In the genomic region with DNA sequence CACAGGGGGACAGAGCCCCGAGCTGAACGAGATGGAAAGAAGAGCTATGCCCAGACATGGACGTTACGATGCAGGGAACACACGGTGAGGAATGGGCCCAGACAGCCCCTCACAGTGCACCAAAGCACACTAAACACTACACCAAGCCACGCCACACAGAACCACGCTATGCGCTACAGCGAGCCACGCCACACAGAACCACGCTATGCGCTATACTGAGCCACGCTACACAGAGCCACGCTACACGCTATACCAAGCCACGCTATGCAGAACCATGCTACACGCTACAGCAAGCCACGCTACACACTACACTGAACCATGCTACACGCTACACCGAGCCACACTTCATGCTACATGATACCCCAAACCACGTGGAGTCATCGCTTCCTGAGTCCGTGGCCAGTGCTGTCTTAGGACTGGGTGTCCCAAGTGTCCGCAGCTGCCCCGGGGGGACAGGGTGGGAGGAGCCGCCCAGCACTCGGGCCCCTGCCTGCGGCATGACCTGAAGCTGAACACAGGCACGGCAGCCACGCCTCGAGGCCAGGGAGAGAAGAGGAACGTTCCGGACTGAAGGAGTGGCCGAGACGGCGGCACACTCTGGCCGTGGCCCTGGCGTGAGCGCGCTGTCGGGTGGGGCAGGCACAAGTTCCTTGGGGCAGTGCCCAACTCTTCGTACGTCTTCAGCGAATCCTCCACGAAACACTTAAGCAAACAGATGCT, we compare ENCODE assay signal across 26 cellular contexts.
"Had no signal": no experiment of that assay in that cellular context is flagged by ENCODE, and none has a peak within 500 bp of the region (broad histone marks: within the 10 kb centered on the region; RNA-seq: fewer than 3 reads in every experiment).

No MANE protein-coding gene starts in this region.

- H3K36me3 ChIP-seq: brain microvascular endothelial cell, ovary, WERI-Rb-1 had no signal

- H3K4me1 ChIP-seq: heart left ventricle, lower lobe of right lung, testis, transverse colon had no signal

- ATAC-seq: left lobe of liver had no signal

- H3K9me3 ChIP-seq: lower lobe of right lung, testis had no signal

- DNase-seq: activated CD4-positive, alpha-beta memory T cell treated with anti-CD3 and anti-CD28 coated beads for 36 hours; activated CD4-positive, alpha-beta T cell treated with anti-CD3 and anti-CD28 coated beads, Interleukin-2, amount 10 ng/mL, durations not matched to agents 24 days and 14 days; activated CD4-positive, CD25-positive, alpha-beta regulatory T cell treated with anti-CD3 and anti-CD28 coated beads, Interleukin-2, amount 50 U/mL, for 72 hours; activated CD8-positive, alpha-beta memory T cell treated with anti-CD3 and anti-CD28 coated beads, Interleukin-2, amount 50 U/mL, for 4 hours; activated effector memory CD4-positive, alpha-beta T cell treated with anti-CD3 and anti-CD28 coated beads, Interleukin-2, amount 50 U/mL, for 16 hours; activated naive CD4-positive, alpha-beta T cell treated with anti-CD3 and anti-CD28 coated beads for 36 hours; activated naive CD8-positive, alpha-beta T cell treated with anti-CD3 and anti-CD28 coated beads, Interleukin-2, amount 10 ng/mL, durations not matched to agents 7 days and 5 days; activated T-cell treated with anti-CD3 and anti-CD28 coated beads, Interleukin-2, amount 50 U/mL, for 1 hour; brain microvascular endothelial cell; central memory CD4-positive, alpha-beta T cell; endodermal cell; foreskin fibroblast; hypothalamus; immature natural killer cell; lower lobe of right lung; mesendoderm; ovary; stimulated activated CD4-positive, alpha-beta T cell treated with anti-CD3 and anti-CD28 coated beads, Interleukin-15, amount 100 ng/mL, for 24 hours; stimulated activated naive CD4-positive, alpha-beta T cell; SW 1271; T-helper 9 cell; testis; transverse colon; WERI-Rb-1 had no signal

- H3K27ac ChIP-seq: brain microvascular endothelial cell, heart left ventricle, lower lobe of right lung, ovary, testis, transverse colon, WERI-Rb-1 had no signal

- H3K4me3 ChIP-seq: heart left ventricle, lower lobe of right lung, ovary, testis, transverse colon had no signal

- H3K27me3 ChIP-seq: brain microvascular endothelial cell, heart left ventricle, ovary, testis, transverse colon had no signal
